In genomic region chr1:32759521-32759980, GRCh38 we compare ENCODE assay signal across 8 cellular contexts. TPM values are rescaled to one million over a fixed set of nuclear protein-coding genes. Genes with fewer than 3 reads are reported as not detected.
DNase-seq lines count a peak whose midpoint lies in the region; ATAC-seq, FAIRE-seq and TF ChIP-seq lines count a peak whose summit lies in the region.

No MANE protein-coding gene starts in this region.

- H3K9me3 Mint-ChIP-seq in activated T-helper 17 cell treated with anti-CD3 and anti-CD28 coated beads, Interleukin-2, amount 50 U/mL, for 72 hours = no peaks in the 10 kb centered on the region

- H2AFZ ChIP-seq in keratinocyte (ENCODE audit: control insufficient read depth, low read length) (no peak overlapping the region), Karpas-422 (ENCODE audit: low read length) (no peak overlapping the region)

- H3K4me1 ChIP-seq in keratinocyte (ENCODE audit: control insufficient read depth, extremely low read depth, insufficient read depth, low read length) = peaks cover 84% of the 10 kb centered on the region
- H3K4me1 ChIP-seq in small intestine (ENCODE audit: control insufficient read depth in 2 of 2, insufficient read depth in 1 of 2, low read depth in 1 of 2, low read length in 1 of 2) = peaks cover 8 to 10% of the 10 kb centered on the region in 2 donors
- H3K4me1 ChIP-seq in Karpas-422 (ENCODE audit: low read length) = peaks cover 8% of the 10 kb centered on the region

- no peaks in the 10 kb centered on the region for H3K9me2 ChIP-seq in Karpas-422 (replicated peaks; ENCODE audit: insufficient read depth, low read length)

- no peaks in the 10 kb centered on the region for H3K9me1 ChIP-seq in keratinocyte (ENCODE audit: control insufficient read depth, extremely low read depth, insufficient read depth, low read length)

- H4K20me1 ChIP-seq in keratinocyte (ENCODE audit: control insufficient read depth, extremely low read depth, insufficient read depth, low read length) (no peaks in the 10 kb centered on the region), Karpas-422 (ENCODE audit: insufficient read depth, low read depth, low read length) (no peaks in the 10 kb centered on the region)

- peaks cover 14% of the 10 kb centered on the region for H3K4me1 Mint-ChIP-seq in activated T-helper 17 cell treated with anti-CD3 and anti-CD28 coated beads, Interleukin-2, amount 50 U/mL, for 72 hours

- H3K79me2 ChIP-seq in keratinocyte (ENCODE audit: control insufficient read depth, insufficient read depth, low read length) = peaks cover 51% of the 10 kb centered on the region
- no peaks in the 10 kb centered on the region for H3K79me2 ChIP-seq in Karpas-422 (ENCODE audit: low read length)

- no peaks in the 10 kb centered on the region for H3K27me3 ChIP-seq in keratinocyte (ENCODE audit: control insufficient read depth, extremely low read depth, insufficient read depth, low read length)
- H3K27me3 ChIP-seq in small intestine (ENCODE audit: control insufficient read depth in 2 of 2, insufficient read depth in 2 of 2, low read length in 2 of 2) = no peaks in the 10 kb centered on the region
- no peaks in the 10 kb centered on the region for H3K27me3 ChIP-seq in Karpas-422 (ENCODE audit: low read length)

- TF ChIP-seq CTCF in keratinocyte (optimal IDR thresholded peaks at IDR 0.05 in 1 of 3, IDR thresholded peaks at IDR 0.05 in 1 of 3, conservative IDR thresholded peaks at IDR 0.05 in 1 of 3; ENCODE audit: extremely low read depth in 1 of 3, insufficient read depth in 2 of 3, low read length in 3 of 3) = no peak

- H3K9me3 ChIP-seq in keratinocyte (ENCODE audit: control insufficient read depth, low read depth, low read length) (no peaks in the 10 kb centered on the region), small intestine (ENCODE audit: control insufficient read depth, low read depth) (no peaks in the 10 kb centered on the region), Karpas-422 (ENCODE audit: low read length) (no peaks in the 10 kb centered on the region)

- H3K9ac ChIP-seq in keratinocyte (ENCODE audit: control insufficient read depth, extremely low read depth, insufficient read depth, low read length) = peak overlapping the region; percentile 90
- H3K9ac ChIP-seq in Karpas-422 (ENCODE audit: low read length) = no peak overlapping the region

- dilution Hi-C loops in keratinocyte (cut with MboI; ENCODE audit: extremely low pct_ligation_motif_present, low sequenced_read_pairs) = no loop called here

- H3K36me3 ChIP-seq in keratinocyte (ENCODE audit: control insufficient read depth in 2 of 2, extremely low read depth in 1 of 2, insufficient read depth in 2 of 2, low read length in 2 of 2) (peaks cover 0 to 6% of the 10 kb centered on the region in 2 experiments), small intestine (ENCODE audit: control insufficient read depth in 2 of 2, insufficient read depth in 2 of 2, low read length in 2 of 2) (no peaks in the 10 kb centered on the region), Karpas-422 (ENCODE audit: insufficient read depth, low read length) (no peaks in the 10 kb centered on the region)

- H3K4me2 ChIP-seq in keratinocyte (ENCODE audit: control insufficient read depth, extremely low read depth, insufficient read depth, low read depth, low read length) (peak overlapping the region; percentile 93), Karpas-422 (ENCODE audit: low read depth, low read length, poor library complexity, severe bottlenecking) (no peak overlapping the region)

- 5 to 44% (median 23%) methylated on average over 4 to 5 of the region's 5 CpGs for WGBS in small intestine, 3 donors

- H3K27ac ChIP-seq in keratinocyte (ENCODE audit: control insufficient read depth, insufficient read depth, low read length) = peak overlapping the region; percentile 99
- peak overlapping the region; percentile 98 to 100 for H3K27ac ChIP-seq in small intestine (ENCODE audit: low read depth in 1 of 2, low read length in 1 of 2)
- no peak overlapping the region for H3K27ac ChIP-seq in Karpas-422 (ENCODE audit: low read length)

- peak overlapping the region; percentile 56 for H3K27ac Mint-ChIP-seq in activated T-helper 17 cell treated with anti-CD3 and anti-CD28 coated beads, Interleukin-2, amount 50 U/mL, for 72 hours

- no peaks in the 10 kb centered on the region for H3K27me3 Mint-ChIP-seq in activated T-helper 17 cell treated with anti-CD3 and anti-CD28 coated beads, Interleukin-2, amount 50 U/mL, for 72 hours

- peak overlapping the region in 2 of 3 experiments; percentile 50 to 52 for H3K4me3 ChIP-seq in keratinocyte (ENCODE audit: control insufficient read depth in 2 of 3, extremely low read depth in 1 of 3, insufficient read depth in 2 of 3, low read depth in 1 of 3, low read length in 3 of 3)
- H3K4me3 ChIP-seq in small intestine (ENCODE audit: low read depth in 1 of 2, low read length in 2 of 2) = no peak overlapping the region
- H3K4me3 ChIP-seq in Karpas-422 (ENCODE audit: low read length) = no peak overlapping the region

- H3K36me3 Mint-ChIP-seq in activated T-helper 17 cell treated with anti-CD3 and anti-CD28 coated beads, Interleukin-2, amount 50 U/mL, for 72 hours (ENCODE audit: low read depth) = no peaks in the 10 kb centered on the region

- FAIRE-seq in keratinocyte (lab: Jason Lieb, UNC) (peak; percentile 60), small intestine (lab: Jason Lieb, UNC) (no peak)

- ATAC-seq in activated T-helper 17 cell treated with anti-CD3 and anti-CD28 coated beads, Interleukin-2, amount 50 U/mL, for 72 hours (replicated peaks) = peak; percentile 32

- no peak overlapping the region for H3K4me3 Mint-ChIP-seq in activated T-helper 17 cell treated with anti-CD3 and anti-CD28 coated beads, Interleukin-2, amount 50 U/mL, for 72 hours

- DNase-seq in HT-29 (ENCODE audit: low spot score) (peak; percentile 94), keratinocyte (ENCODE audit: low read depth, low spot score) (no peak), small intestine (peak; percentile 96), Ammon's horn (ENCODE audit: low spot score) (no peak), Karpas-422 (no peak), Kasumi-1 (lab: John Stamatoyannopoulos, UW) (no peak)
- DNase-seq in stimulated activated CD4-positive, alpha-beta T cell treated with anti-CD3 and anti-CD28 coated beads, Interleukin-2, amount 100 ng/mL, for 24 hours = no peak

RNA-seq across cellular contexts. Expression of gene SYNC, which starts 57.0 kb away (rescaled TPM):
- total RNA-seq in HT-29 (2014; rRNA removed; shearing (Covaris generic)) = 0.65 and 0.76 TPM in 2 replicates
- not detected for total RNA-seq in activated T-helper 17 cell treated with anti-CD3 and anti-CD28 coated beads, Interleukin-2, amount 50 U/mL, for 72 hours
- 11.2 to 12.0 TPM (median 11.2 TPM) in 3 replicates for polyA plus RNA-seq in keratinocyte
- polyA plus RNA-seq in keratinocyte (2011; ENCODE audit: low read depth) = 2.0 TPM
- polyA plus RNA-seq in keratinocyte (2011; cell fraction: cytosol; rRNA removed) = 14.5 and 17.2 TPM in 2 replicates
- polyA plus RNA-seq in keratinocyte (2011; cell fraction: nucleus; rRNA removed) = 12.3 and 14.8 TPM in 2 replicates
- polyA plus RNA-seq in keratinocyte (2012; ENCODE audit: low replicate concordance) = 1.3 and 12.0 TPM in 2 replicates
- 9.7 to 19.1 TPM (median 14.7 TPM) in 3 replicates for polyA minus RNA-seq in keratinocyte
- polyA minus RNA-seq in keratinocyte (2011; cell fraction: cytosol; rRNA and poly(A)+ RNA removed) = 16.7 TPM
- polyA minus RNA-seq in keratinocyte (2011; cell fraction: nucleus; rRNA and poly(A)+ RNA removed) = 2.8 and 8.0 TPM in 2 replicates
- 1 to 10 TPM; 1.1 to 4.7 (median 3.5) TPM for polyA plus RNA-seq in small intestine
- total RNA-seq in Karpas-422 (2014; rRNA removed; shearing (Covaris generic); ENCODE audit: low replicate concordance) = not detected in 2 replicates

RNA-seq across cellular contexts. Expression of gene YARS1, which starts 57.6 kb away (rescaled TPM):
- 148 and 154 TPM in 2 replicates for total RNA-seq in HT-29 (2014; rRNA removed; shearing (Covaris generic))
- 100 to 1,000 TPM; 101 to 176 TPM for total RNA-seq in activated T-helper 17 cell treated with anti-CD3 and anti-CD28 coated beads, Interleukin-2, amount 50 U/mL, for 72 hours
- polyA plus RNA-seq in keratinocyte (32.0 to 97.4 TPM (median 68.4 TPM) in 3 replicates), small intestine (10 to 100 TPM; 39.4 to 79.9 (median 66.2) TPM)
- polyA plus RNA-seq in keratinocyte (2011; ENCODE audit: low read depth) = 241 TPM
- 54.2 and 93.1 TPM in 2 replicates for polyA plus RNA-seq in keratinocyte (2011; cell fraction: cytosol; rRNA removed)
- 103 and 117 TPM in 2 replicates for polyA plus RNA-seq in keratinocyte (2011; cell fraction: nucleus; rRNA removed)
- 86.9 and 135 TPM in 2 replicates for polyA plus RNA-seq in keratinocyte (2012; ENCODE audit: low replicate concordance)
- polyA minus RNA-seq in keratinocyte = 39.1 to 147 TPM (median 82.5 TPM) in 3 replicates
- 38.0 TPM for polyA minus RNA-seq in keratinocyte (2011; cell fraction: cytosol; rRNA and poly(A)+ RNA removed)
- 38.4 and 63.9 TPM in 2 replicates for polyA minus RNA-seq in keratinocyte (2011; cell fraction: nucleus; rRNA and poly(A)+ RNA removed)
- 118 and 159 TPM in 2 replicates for total RNA-seq in Karpas-422 (2014; rRNA removed; shearing (Covaris generic); ENCODE audit: low replicate concordance)

RNA-seq across cellular contexts. Expression of gene S100PBP, which starts 57.9 kb away (rescaled TPM):
- 7.4 and 7.9 TPM in 2 replicates for total RNA-seq in HT-29 (2014; rRNA removed; shearing (Covaris generic))
- total RNA-seq in activated T-helper 17 cell treated with anti-CD3 and anti-CD28 coated beads, Interleukin-2, amount 50 U/mL, for 72 hours = 10 to 100 TPM; 42.7 to 48.1 TPM
- polyA plus RNA-seq in keratinocyte = 16.2 to 29.0 TPM (median 19.6 TPM) in 3 replicates
- 6.1 TPM for polyA plus RNA-seq in keratinocyte (2011; ENCODE audit: low read depth)
- polyA plus RNA-seq in keratinocyte (2011; cell fraction: cytosol; rRNA removed) = 8.9 and 15.4 TPM in 2 replicates
- polyA plus RNA-seq in keratinocyte (2011; cell fraction: nucleus; rRNA removed) = 43.0 and 45.2 TPM in 2 replicates
- polyA plus RNA-seq in keratinocyte (2012; ENCODE audit: low replicate concordance) = 8.5 and 11.2 TPM in 2 replicates
- 9.4 to 37.5 TPM (median 16.7 TPM) in 3 replicates for polyA minus RNA-seq in keratinocyte
- 7.9 TPM for polyA minus RNA-seq in keratinocyte (2011; cell fraction: cytosol; rRNA and poly(A)+ RNA removed)
- 21.9 and 48.9 TPM in 2 replicates for polyA minus RNA-seq in keratinocyte (2011; cell fraction: nucleus; rRNA and poly(A)+ RNA removed)
- polyA plus RNA-seq in small intestine = 1 to 10 TPM; 4.3 to 7.4 (median 7.1) TPM
- 23.7 and 30.8 TPM in 2 replicates for total RNA-seq in Karpas-422 (2014; rRNA removed; shearing (Covaris generic); ENCODE audit: low replicate concordance)

Comparison
In these comparisons a context has a peak if more than half of its experiments do, and no peak if none do; other contexts are left out.
1. DNase-seq: peak in HT-29 (single experiment) and small intestine (single experiment); none in keratinocyte (single experiment), Ammon's horn (single experiment), stimulated activated CD4-positive, alpha-beta T cell treated with anti-CD3 and anti-CD28 coated beads, Interleukin-2, amount 100 ng/mL, for 24 hours (0 of 2), Karpas-422 (single experiment) and Kasumi-1 (0 of 2).
2. H3K4me3 ChIP-seq: peak in keratinocyte (2 of 3); none in small intestine (0 of 2) and Karpas-422 (single experiment).